In genomic region chr12:128820723-128821432, GRCh38 we compare ENCODE assay signal across 8 cellular contexts. TPM values are rescaled to one million over a fixed set of nuclear protein-coding genes. Genes with fewer than 3 reads are reported as not detected.
DNase-seq lines count a peak whose midpoint lies in the region; ATAC-seq, FAIRE-seq and TF ChIP-seq lines count a peak whose summit lies in the region.

No MANE protein-coding gene starts in this region.

- peaks cover 78% of the 10 kb centered on the region for H3K79me2 ChIP-seq in DND-41 (ENCODE audit: insufficient read depth, low read length)

- POLR2A ChIA-PET in naive thymus-derived CD8-positive, alpha-beta T cell (lab: Charles Lee): no interaction called here

- H3K27me3 Mint-ChIP-seq in activated T-helper 1 cell treated with anti-CD3 and anti-CD28 coated beads, Interleukin-12 subunit alpha, Interleukin-12 subunit beta, Interleukin-2, Interleukin-4 antibody, amounts not matched to agents 30 ng/mL and 10 ng/mL and 1 ng/mL, durations not matched to agents 14 hours and 24 hours and 36 hours (ENCODE audit: insufficient read depth): no peaks in the 10 kb centered on the region
- no peaks in the 10 kb centered on the region for H3K27me3 Mint-ChIP-seq in naive thymus-derived CD8-positive, alpha-beta T cell

- H3K9ac ChIP-seq in DND-41 (ENCODE audit: low read depth, low read length): 0 out of 2 replicates have a peak overlapping the region, but pooled peaks have one; percentile 21

- H3K9me3 ChIP-seq in DND-41 (ENCODE audit: insufficient read depth, low read length, severe bottlenecking) (no peaks in the 10 kb centered on the region), testis (no peaks in the 10 kb centered on the region)

- intact Hi-C loops in activated T-helper 1 cell treated with anti-CD3 and anti-CD28 coated beads, Interleukin-12 subunit alpha, Interleukin-12 subunit beta, Interleukin-2, Interleukin-4 antibody, amounts not matched to agents 30 ng/mL and 10 ng/mL and 1 ng/mL, durations not matched to agents 14 hours and 24 hours and 36 hours (cut with micrococcal nuclease): loop anchor here (5.0 kb wide), 2 partner anchors 39 to 1264 kb away; no protein-coding TSS in a partner anchor
- intact Hi-C loops in testis (cut with DNase I; ENCODE audit: low total_unique reads): no loop called here

- H4K20me1 ChIP-seq in DND-41 (ENCODE audit: insufficient read depth, low read length): peaks cover 53% of the 10 kb centered on the region

- H3K4me3 Mint-ChIP-seq in activated T-helper 1 cell treated with anti-CD3 and anti-CD28 coated beads, Interleukin-12 subunit alpha, Interleukin-12 subunit beta, Interleukin-2, Interleukin-4 antibody, amounts not matched to agents 30 ng/mL and 10 ng/mL and 1 ng/mL, durations not matched to agents 14 hours and 24 hours and 36 hours: peak overlapping the region; percentile 81
- peak overlapping the region; percentile 23 to 81 (median 57) for H3K4me3 Mint-ChIP-seq in naive thymus-derived CD8-positive, alpha-beta T cell

- H2AFZ ChIP-seq in DND-41 (ENCODE audit: low read depth, low read length): no peak overlapping the region

- no peak for TF ChIP-seq CTCF in DND-41 (IDR thresholded peaks at IDR 0.05; ENCODE audit: borderline replicate concordance, extremely low read depth, low read length, poor library complexity, severe bottlenecking)
- no peak for TF ChIP-seq CTCF in testis (IDR thresholded peaks at IDR 0.05)

- no peaks in the 10 kb centered on the region for H3K27me3 ChIP-seq in DND-41 (ENCODE audit: insufficient read depth, low read length, poor library complexity)
- H3K27me3 ChIP-seq in testis: no peaks in the 10 kb centered on the region

- H3K4me3 ChIP-seq in DND-41 (ENCODE audit: low read depth in 1 of 2, low read length in 2 of 2) (peak overlapping the region in 1 of 2 experiments; percentile 33; a peak in 2 of 4 replicates), testis (no peak overlapping the region)

- DNase-seq in DND-41: peak; percentile 43
- peak; percentile 73 for DNase-seq in GM19240 (ENCODE audit: insufficient read length, low spot score)
- DNase-seq in activated T-helper 1 cell treated with anti-CD3 and anti-CD28 coated beads, Interleukin-12 subunit alpha, Interleukin-12 subunit beta, Interleukin-2, Interleukin-4 antibody, amounts not matched to agents 30 ng/mL and 10 ng/mL and 1 ng/mL, durations not matched to agents 14 hours and 24 hours and 36 hours (ENCODE audit: low spot score): no peak
- DNase-seq in naive thymus-derived CD8-positive, alpha-beta T cell: peak in 1 of 10 donors; percentile 34
- DNase-seq in testis: no peak
- DNase-seq in H54 (ENCODE audit: insufficient read length, low spot score): no peak
- no peak for DNase-seq in UCSD-AML1 (lab: John Stamatoyannopoulos, UW; ENCODE audit: unreplicated experiment)

- H3K36me3 Mint-ChIP-seq in activated T-helper 1 cell treated with anti-CD3 and anti-CD28 coated beads, Interleukin-12 subunit alpha, Interleukin-12 subunit beta, Interleukin-2, Interleukin-4 antibody, amounts not matched to agents 30 ng/mL and 10 ng/mL and 1 ng/mL, durations not matched to agents 14 hours and 24 hours and 36 hours (ENCODE audit: low read depth): peaks cover 24% of the 10 kb centered on the region
- peaks cover 0 to 13% (median 3%) of the 10 kb centered on the region in 3 donors for H3K36me3 Mint-ChIP-seq in naive thymus-derived CD8-positive, alpha-beta T cell

- H3K36me3 ChIP-seq in DND-41 (ENCODE audit: insufficient read depth, low read length) (peaks cover 27% of the 10 kb centered on the region), testis (ENCODE audit: low read depth, missing control alignments) (no peaks in the 10 kb centered on the region)

- ATAC-seq in DND-41 (ENCODE audit: insufficient read depth, low read depth) (peak; percentile 41), HG03159 (IDR thresholded peaks at IDR 0.05; ENCODE audit: unreplicated experiment) (peak; percentile 60)
- ATAC-seq in naive thymus-derived CD8-positive, alpha-beta T cell: no peak

- H3K27ac Mint-ChIP-seq in activated T-helper 1 cell treated with anti-CD3 and anti-CD28 coated beads, Interleukin-12 subunit alpha, Interleukin-12 subunit beta, Interleukin-2, Interleukin-4 antibody, amounts not matched to agents 30 ng/mL and 10 ng/mL and 1 ng/mL, durations not matched to agents 14 hours and 24 hours and 36 hours: peak overlapping the region; percentile 89
- H3K27ac Mint-ChIP-seq in naive thymus-derived CD8-positive, alpha-beta T cell: peak overlapping the region in 7 of 10 donors; percentile 47 to 77 (median 69)

- H3K4me1 ChIP-seq in DND-41 (ENCODE audit: insufficient read depth, low read length): peaks cover 53% of the 10 kb centered on the region
- peaks cover 35% of the 10 kb centered on the region for H3K4me1 ChIP-seq in testis

- peaks cover 62% of the 10 kb centered on the region for H3K4me1 Mint-ChIP-seq in activated T-helper 1 cell treated with anti-CD3 and anti-CD28 coated beads, Interleukin-12 subunit alpha, Interleukin-12 subunit beta, Interleukin-2, Interleukin-4 antibody, amounts not matched to agents 30 ng/mL and 10 ng/mL and 1 ng/mL, durations not matched to agents 14 hours and 24 hours and 36 hours (ENCODE audit: low read depth)
- H3K4me1 Mint-ChIP-seq in naive thymus-derived CD8-positive, alpha-beta T cell: peaks cover 22 to 71% (median 55%) of the 10 kb centered on the region in 4 donors

- no peaks in the 10 kb centered on the region for H3K9me3 Mint-ChIP-seq in activated T-helper 1 cell treated with anti-CD3 and anti-CD28 coated beads, Interleukin-12 subunit alpha, Interleukin-12 subunit beta, Interleukin-2, Interleukin-4 antibody, amounts not matched to agents 30 ng/mL and 10 ng/mL and 1 ng/mL, durations not matched to agents 14 hours and 24 hours and 36 hours
- H3K9me3 Mint-ChIP-seq in naive thymus-derived CD8-positive, alpha-beta T cell: no peaks in the 10 kb centered on the region

- peak overlapping the region; percentile 84; the same call in 1 of the 2 replicates for H3K4me2 ChIP-seq in DND-41 (ENCODE audit: insufficient read depth, low read length)

- no peak for TF ChIP-seq POLR2A in testis (IDR thresholded peaks at IDR 0.05)
- no peak for TF ChIP-seq POLR2A in H54 (IDR thresholded peaks at IDR 0.05; ENCODE audit: low read depth, low read length)

- H3K27ac ChIP-seq in DND-41 (ENCODE audit: low read length) (peak overlapping the region; percentile 46; the same call in 1 of the 2 replicates), testis (no peak overlapping the region)

- FAIRE-seq in H54 (lab: Jason Lieb, UNC): no peak

- whole genome bisulfite sequencing in testis, 2 donors: 76 to 84% methylated on average over 7 of the region's 7 CpGs

RNA-seq across cellular contexts. Expression of gene SLC15A4, which starts 2.9 kb away (rescaled TPM):
- total RNA-seq in activated T-helper 1 cell treated with anti-CD3 and anti-CD28 coated beads, Interleukin-12 subunit alpha, Interleukin-12 subunit beta, Interleukin-2, Interleukin-4 antibody, amounts not matched to agents 30 ng/mL and 10 ng/mL and 1 ng/mL, durations not matched to agents 14 hours and 24 hours and 36 hours: 33.0 and 33.7 TPM in 2 replicates
- total RNA-seq in naive thymus-derived CD8-positive, alpha-beta T cell: 10 to 100 TPM; 16.1 to 17.9 TPM
- polyA plus RNA-seq in naive thymus-derived CD8-positive, alpha-beta T cell: 10 to 100 TPM in 1 of 3 donors, 1 to 10 TPM in 2; 2.1 to 14.3 (median 6.1) TPM
- total RNA-seq in testis: 10 to 100 TPM; 81.3 to 83.7 TPM
- 59.7 TPM for polyA plus RNA-seq in testis (ENCODE audit: insufficient read depth, low read depth, low replicate concordance)

RNA-seq across cellular contexts. Expression of gene GLT1D1, which starts 32.4 kb away (rescaled TPM):
- total RNA-seq in activated T-helper 1 cell treated with anti-CD3 and anti-CD28 coated beads, Interleukin-12 subunit alpha, Interleukin-12 subunit beta, Interleukin-2, Interleukin-4 antibody, amounts not matched to agents 30 ng/mL and 10 ng/mL and 1 ng/mL, durations not matched to agents 14 hours and 24 hours and 36 hours: 2.0 and 2.1 TPM in 2 replicates
- not detected for total RNA-seq in naive thymus-derived CD8-positive, alpha-beta T cell
- not detected for polyA plus RNA-seq in naive thymus-derived CD8-positive, alpha-beta T cell
- 10 to 100 TPM; 10.0 to 18.0 TPM for total RNA-seq in testis
- polyA plus RNA-seq in testis (ENCODE audit: insufficient read depth, low read depth, low replicate concordance): 42.3 TPM

Comparison
In these comparisons a context has a peak if more than half of its experiments do, and no peak if none do; other contexts are left out.
1. ATAC-seq: peak in DND-41 (single experiment) and HG03159 (single experiment); none in naive thymus-derived CD8-positive, alpha-beta T cell (0 of 2).
2. DNase-seq: peak in DND-41 (single experiment) and GM19240 (single experiment); none in activated T-helper 1 cell treated with anti-CD3 and anti-CD28 coated beads, Interleukin-12 subunit alpha, Interleukin-12 subunit beta, Interleukin-2, Interleukin-4 antibody, amounts not matched to agents 30 ng/mL and 10 ng/mL and 1 ng/mL, durations not matched to agents 14 hours and 24 hours and 36 hours (single experiment), testis (single experiment), H54 (single experiment) and UCSD-AML1 (single experiment).